Comparison of ENCODE assay signal across 8 cellular contexts in the genomic region with DNA sequence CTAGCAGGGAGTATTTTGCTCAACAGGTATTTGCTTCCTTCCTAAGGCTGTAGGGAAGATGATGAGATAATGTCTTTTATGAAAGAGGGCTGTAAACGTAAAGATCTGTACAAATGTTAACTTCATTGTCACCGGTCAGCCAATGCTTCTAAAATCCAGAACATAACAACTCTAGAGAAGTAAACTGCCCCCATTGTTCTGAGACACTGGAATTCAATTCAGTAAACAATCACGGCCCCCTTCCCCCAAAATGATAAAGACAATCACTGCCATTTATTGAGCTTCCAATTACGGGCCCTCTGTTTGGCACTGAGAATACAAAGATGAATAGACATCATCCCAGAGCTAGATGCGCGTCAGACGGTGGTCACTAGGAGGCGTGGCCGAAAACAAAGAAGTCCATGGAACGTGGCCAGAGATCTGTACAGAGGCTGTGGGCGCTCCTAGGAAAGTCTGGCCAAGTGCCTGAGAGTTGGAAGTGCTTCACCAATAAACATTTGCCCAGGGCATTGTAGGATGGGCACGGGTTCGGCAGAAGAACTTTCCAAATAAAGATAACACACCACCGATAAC. TPM values are rescaled to one million over a fixed set of nuclear protein-coding genes. Genes with fewer than 3 reads are reported as not detected.
DNase-seq lines count a peak whose midpoint lies in the region; ATAC-seq and TF ChIP-seq lines count a peak whose summit lies in the region.

No MANE protein-coding gene starts in this region.

- H3K27me3 ChIP-seq in DND-41 (ENCODE audit: insufficient read depth, low read length, poor library complexity): no peaks in the 10 kb centered on the region
- no peaks in the 10 kb centered on the region for H3K27me3 ChIP-seq in subcutaneous abdominal adipose tissue (ENCODE audit: control insufficient read depth in 5 of 5, insufficient read depth in 4 of 5, low read length in 5 of 5)

- peak overlapping the region; percentile 68 to 82 for H3K4me3 ChIP-seq in DND-41 (ENCODE audit: low read depth in 1 of 2, low read length in 2 of 2)
- peak overlapping the region; percentile 94 for H3K4me3 ChIP-seq in WI38 (ENCODE audit: low read depth, low read length)
- peak overlapping the region; percentile 90 for H3K4me3 ChIP-seq in mesodermal cell (ENCODE audit: extremely low read depth, insufficient read depth, low read length, poor library complexity, severe bottlenecking)
- peak overlapping the region; percentile 81 to 96 (median 90) for H3K4me3 ChIP-seq in subcutaneous abdominal adipose tissue (ENCODE audit: low read depth in 1 of 5, low read length in 5 of 5)

- H3K4me2 ChIP-seq in DND-41 (ENCODE audit: insufficient read depth, low read length): peak overlapping the region; percentile 91

- H3K79me2 ChIP-seq in DND-41 (ENCODE audit: insufficient read depth, low read length): peaks cover 77% of the 10 kb centered on the region

- DNase-seq in DND-41: peak; percentile 43
- DNase-seq in HEK293T (ENCODE audit: extremely low spot score): peak; percentile 56
- DNase-seq in NCI-H1930 (lab: John Stamatoyannopoulos, UW): peak; percentile 22 to 49
- peak; percentile 67 for DNase-seq in epidermal melanocyte (ENCODE audit: insufficient read length, low spot score)

- peaks cover 63% of the 10 kb centered on the region for H3K36me3 ChIP-seq in DND-41 (ENCODE audit: insufficient read depth, low read length)
- H3K36me3 ChIP-seq in mesodermal cell (ENCODE audit: control insufficient read depth, insufficient read depth, low read length): peaks cover 61% of the 10 kb centered on the region
- peaks cover 0 to 49% (median 41%) of the 10 kb centered on the region in 5 donors for H3K36me3 ChIP-seq in subcutaneous abdominal adipose tissue (ENCODE audit: control insufficient read depth in 5 of 5, insufficient read depth in 5 of 5, low read length in 5 of 5)

- H3K9me3 ChIP-seq in DND-41 (ENCODE audit: insufficient read depth, low read length, severe bottlenecking) (no peaks in the 10 kb centered on the region), mesodermal cell (ENCODE audit: control insufficient read depth, low read length) (no peaks in the 10 kb centered on the region), subcutaneous abdominal adipose tissue (ENCODE audit: control insufficient read depth in 5 of 5, low read length in 5 of 5) (no peaks in the 10 kb centered on the region)

- H3K9ac ChIP-seq in DND-41 (ENCODE audit: low read depth, low read length): peak overlapping the region; percentile 94
- H3K9ac ChIP-seq in subcutaneous abdominal adipose tissue (ENCODE audit: low read length in 5 of 5): peak overlapping the region; percentile 81 to 99 (median 92)

- ATAC-seq in DND-41 (ENCODE audit: insufficient read depth, low read depth): no peak
- no peak for ATAC-seq in GM19324 (IDR thresholded peaks at IDR 0.05; ENCODE audit: low FRiP score, unreplicated experiment)

- H3K27ac ChIP-seq in DND-41 (ENCODE audit: low read length) (peak overlapping the region; percentile 99), mesodermal cell (ENCODE audit: low read depth, low read length, severe bottlenecking) (peak overlapping the region; percentile 98), subcutaneous abdominal adipose tissue (ENCODE audit: low read depth, low read length) (peak overlapping the region; percentile 93)

- peaks cover 41% of the 10 kb centered on the region for H4K20me1 ChIP-seq in DND-41 (ENCODE audit: insufficient read depth, low read length)

- CTCF ChIA-PET in HEK293T (lab: Yijun Ruan, JAX): interaction anchor here (0.7 to 1.4 kb wide), 4 partner anchors 44 to 392 kb away, joined by 3 to 6 read pairs (median 4); no protein-coding TSS in a partner anchor

- peak overlapping the region; percentile 90 for H2AFZ ChIP-seq in DND-41 (ENCODE audit: low read depth, low read length)

- POLR2A ChIA-PET in HEK293T (lab: Yijun Ruan, JAX): interaction anchor here (0.9 to 2.8 kb wide), 12 partner anchors 9 to 89 kb away, joined by 3 to 27 read pairs (median 5); a partner anchor contains a TSS

- WGBS in mesodermal cell (ENCODE audit: insufficient coverage in 2 of 2), 2 experiments: 6 to 10% methylated on average over 10 to 13 of the region's 14 CpGs

- TF ChIP-seq CTCF in DND-41 (IDR thresholded peaks at IDR 0.05; ENCODE audit: borderline replicate concordance, extremely low read depth, low read length, poor library complexity, severe bottlenecking): peak; percentile 16
- no peak for TF ChIP-seq CTCF in WI38 (IDR thresholded peaks at IDR 0.05; ENCODE audit: low read depth, low read length)

- peaks cover 49% of the 10 kb centered on the region for H3K4me1 ChIP-seq in DND-41 (ENCODE audit: insufficient read depth, low read length)
- H3K4me1 ChIP-seq in mesodermal cell (ENCODE audit: control insufficient read depth, insufficient read depth, low read length, poor library complexity, severe bottlenecking): peaks cover 3% of the 10 kb centered on the region
- H3K4me1 ChIP-seq in subcutaneous abdominal adipose tissue (ENCODE audit: control insufficient read depth in 5 of 5, insufficient read depth in 5 of 5, low read length in 5 of 5): peaks cover 0 to 25% (median 19%) of the 10 kb centered on the region in 5 donors

TF ChIP-seq in HEK293T, 16 proteins besides CTCF, POLR2A, EP300 and RAD21:
- TF ChIP-seq ARNT (IDR thresholded peaks at IDR 0.05) (no peak), SP1 (IDR thresholded peaks at IDR 0.05) (no peak), HDGF (IDR thresholded peaks at IDR 0.05; ENCODE audit: borderline replicate concordance) (no peak), LEF1 (IDR thresholded peaks at IDR 0.05; ENCODE audit: borderline replicate concordance) (no peak), BHLHE40 (IDR thresholded peaks at IDR 0.05; ENCODE audit: borderline replicate concordance) (no peak), FOXM1 (IDR thresholded peaks at IDR 0.05; ENCODE audit: borderline replicate concordance) (no peak), FOXA1 (IDR thresholded peaks at IDR 0.05) (no peak), NFRKB (IDR thresholded peaks at IDR 0.05) (no peak), L3MBTL2 (conservative IDR thresholded peaks at IDR 0.05) (no peak), CTBP1 (IDR thresholded peaks at IDR 0.05; ENCODE audit: borderline replicate concordance) (no peak), FOXK2 (IDR thresholded peaks at IDR 0.05) (no peak), TARDBP (IDR thresholded peaks at IDR 0.05) (no peak)
- TF ChIP-seq, protein P1, sequence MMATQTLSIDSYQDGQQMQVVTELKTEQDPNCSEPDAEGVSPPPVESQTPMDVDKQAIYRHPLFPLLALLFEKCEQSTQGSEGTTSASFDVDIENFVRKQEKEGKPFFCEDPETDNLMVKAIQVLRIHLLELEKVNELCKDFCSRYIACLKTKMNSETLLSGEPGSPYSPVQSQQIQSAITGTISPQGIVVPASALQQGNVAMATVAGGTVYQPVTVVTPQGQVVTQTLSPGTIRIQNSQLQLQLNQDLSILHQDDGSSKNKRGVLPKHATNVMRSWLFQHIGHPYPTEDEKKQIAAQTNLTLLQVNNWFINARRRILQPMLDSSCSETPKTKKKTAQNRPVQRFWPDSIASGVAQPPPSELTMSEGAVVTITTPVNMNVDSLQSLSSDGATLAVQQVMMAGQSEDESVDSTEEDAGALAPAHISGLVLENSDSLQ (IDR thresholded peaks at IDR 0.05): no peak

RNA-seq across cellular contexts. Expression of a gene that starts 0.6 kb away (rescaled TPM):
- 270 TPM for polyA plus RNA-seq in mesodermal cell (2013, experiment 1 of 2)
- 257 TPM for polyA plus RNA-seq in mesodermal cell (2013, experiment 2 of 2)

RNA-seq across cellular contexts. Expression of a gene that starts 0.9 kb away (rescaled TPM):
- 34.0 TPM for polyA plus RNA-seq in mesodermal cell (2013, experiment 1 of 2)
- polyA plus RNA-seq in mesodermal cell (2013, experiment 2 of 2): 29.7 TPM

RNA-seq across cellular contexts. Expression of a gene that starts 25.0 kb away (rescaled TPM):
- 174 TPM for polyA plus RNA-seq in mesodermal cell (2013, experiment 1 of 2)
- 172 TPM for polyA plus RNA-seq in mesodermal cell (2013, experiment 2 of 2)

RNA-seq across cellular contexts. Expression of a gene that starts 36.3 kb away (rescaled TPM):
- 708 TPM for polyA plus RNA-seq in mesodermal cell (2013, experiment 1 of 2)
- 593 TPM for polyA plus RNA-seq in mesodermal cell (2013, experiment 2 of 2)

RNA-seq across cellular contexts. Expression of a gene that starts 39.4 kb away (rescaled TPM):
- 69.9 TPM for polyA plus RNA-seq in mesodermal cell (2013, experiment 1 of 2)
- polyA plus RNA-seq in mesodermal cell (2013, experiment 2 of 2): 71.1 TPM
